14 cellular contexts compared by ENCODE assay signal in genomic region chr7:123054357-123055133, GRCh38. TPM values are rescaled to one million over a fixed set of nuclear protein-coding genes. Genes with fewer than 3 reads are reported as not detected.
DNase-seq lines count a peak whose midpoint lies in the region; ATAC-seq and TF ChIP-seq lines count a peak whose summit lies in the region.
"Had no signal": no experiment of that assay in that cellular context is flagged by ENCODE, and none has a peak within 500 bp of the region (broad histone marks: within the 10 kb centered on the region; RNA-seq: fewer than 3 reads in every experiment).

No MANE protein-coding gene starts in this region.

- H3K36me3 ChIP-seq in body of pancreas (replicated peaks in 1 of 2; ENCODE audit: insufficient read depth in 1 of 2, low read depth in 2 of 2) = no peaks in the 10 kb centered on the region
- H3K36me3 ChIP-seq: BLaER1 had no signal

- intact Hi-C loops in body of pancreas (cut with DNase I) = no loop called here

- peaks cover 0 to 11% (median 0%) of the 10 kb centered on the region in 3 donors for H3K36me3 Mint-ChIP-seq in naive thymus-derived CD8-positive, alpha-beta T cell

- no peaks in the 10 kb centered on the region for H3K4me1 ChIP-seq in body of pancreas
- H3K4me1 ChIP-seq: BLaER1 had no signal

- no peak for TF ChIP-seq POLR2A in body of pancreas (IDR thresholded peaks at IDR 0.05)

- H3K4me1 Mint-ChIP-seq in naive thymus-derived CD8-positive, alpha-beta T cell = no peaks in the 10 kb centered on the region
- H3K4me1 Mint-ChIP-seq: naive B cell had no signal

- peak in 4 of 7 experiments; percentile 32 to 46 (median 42) for TF ChIP-seq CTCF in body of pancreas (IDR thresholded peaks at IDR 0.05)

- H3K27ac Mint-ChIP-seq in naive thymus-derived CD8-positive, alpha-beta T cell = no peak overlapping the region

- ATAC-seq in HG03432 (IDR thresholded peaks at IDR 0.05; ENCODE audit: unreplicated experiment) = peak; percentile 53
- ATAC-seq in body of pancreas = no peak
- no peak for ATAC-seq in naive thymus-derived CD8-positive, alpha-beta T cell
- ATAC-seq in HG03442 (IDR thresholded peaks at IDR 0.05; ENCODE audit: unreplicated experiment) = no peak
- ATAC-seq: activated T-cell treated with anti-CD3 and anti-CD28 coated beads, Interleukin-2, amount 50 U/mL, for 4 hours had no signal

- no peak overlapping the region for H3K27ac ChIP-seq in body of pancreas
- H3K27ac ChIP-seq: BLaER1 had no signal

- H3K4me3 Mint-ChIP-seq in naive thymus-derived CD8-positive, alpha-beta T cell = no peak overlapping the region
- H3K4me3 Mint-ChIP-seq: activated T-cell treated with anti-CD3 and anti-CD28 coated beads, Interleukin-2, amount 50 U/mL, for 4 hours; naive B cell had no signal

- WGBS in body of pancreas, 2 donors = 36 to 52% methylated on average over 5 of the region's 5 CpGs

- H3K4me3 ChIP-seq in body of pancreas = no peak overlapping the region
- H3K4me3 ChIP-seq: BLaER1 had no signal

- POLR2A ChIA-PET in naive thymus-derived CD8-positive, alpha-beta T cell (lab: Charles Lee) = no interaction called here

- H3K9me3 ChIP-seq in body of pancreas = peaks cover 0 to 3% (median 0%) of the 10 kb centered on the region in 3 donors

- H3K9me3 Mint-ChIP-seq in naive thymus-derived CD8-positive, alpha-beta T cell = peaks cover 0 to 23% (median 12%) of the 10 kb centered on the region in 9 donors

- H3K27me3 ChIP-seq in body of pancreas = no peaks in the 10 kb centered on the region
- H3K27me3 ChIP-seq: BLaER1 had no signal

- DNase-seq in DMS53 (lab: John Stamatoyannopoulos, UW) (peak; percentile 60), body of pancreas (peak; percentile 27 to 56 (median 35)), iris pigment epithelial cell (ENCODE audit: low read depth) (peak; percentile 24), NCI-H1417 treated with DMSO at 0.1 percent for 48 hours (lab: John Stamatoyannopoulos, UW) (no peak)
- DNase-seq in activated CD4-positive, alpha-beta T cell treated with anti-CD3 and anti-CD28 coated beads for 4 hours = no peak
- DNase-seq in naive thymus-derived CD8-positive, alpha-beta T cell = no peak
- DNase-seq: activated T-cell treated with anti-CD3 and anti-CD28 coated beads, Interleukin-2, amount 50 U/mL, for 4 hours; KG1; naive B cell had no signal

- H3K27me3 Mint-ChIP-seq in naive thymus-derived CD8-positive, alpha-beta T cell = no peaks in the 10 kb centered on the region
- H3K27me3 Mint-ChIP-seq: naive B cell had no signal

RNA-seq across cellular contexts. Expression of gene TAS2R16, which starts 59.0 kb away (rescaled TPM):
- not detected for total RNA-seq in body of pancreas
- not detected for total RNA-seq in naive thymus-derived CD8-positive, alpha-beta T cell
- polyA plus RNA-seq in naive thymus-derived CD8-positive, alpha-beta T cell = not detected
- total RNA-seq: activated T-cell treated with anti-CD3 and anti-CD28 coated beads, Interleukin-2, amount 50 U/mL, for 4 hours; H4; skeletal muscle tissue had no signal

Comparison
In these comparisons a context has a peak if more than half of its experiments do, and no peak if none do; other contexts are left out.
1. DNase-seq: peak in DMS53 (single experiment), body of pancreas (4 of 4) and iris pigment epithelial cell (single experiment); none in NCI-H1417 treated with DMSO at 0.1 percent for 48 hours (single experiment), activated CD4-positive, alpha-beta T cell treated with anti-CD3 and anti-CD28 coated beads for 4 hours (0 of 2) and naive thymus-derived CD8-positive, alpha-beta T cell (0 of 10).